In genomic region chr17:56851008-56851407, GRCh38 we compare ENCODE assay signal across 16 cellular contexts.
"Had no signal": no experiment of that assay in that cellular context is flagged by ENCODE, and none has a peak within 500 bp of the region (broad histone marks: within the 10 kb centered on the region; RNA-seq: fewer than 3 reads in every experiment).

No MANE protein-coding gene starts in this region.

- H3K27ac Mint-ChIP-seq: T-helper 1 cell treated with Interleukin-12 subunit alpha and Interleukin-12 subunit beta and Interleukin-4 antibody, amounts not matched to agents 30 μg/mL and 1 μg/mL, for 36 hours; WTC11 had no signal

- ATAC-seq: WTC11 had no signal

- H3K9me3 Mint-ChIP-seq: T-helper 1 cell treated with Interleukin-12 subunit alpha and Interleukin-12 subunit beta and Interleukin-4 antibody, amounts not matched to agents 30 μg/mL and 1 μg/mL, for 36 hours; WTC11 had no signal

- H3K4me3 Mint-ChIP-seq: T-helper 1 cell treated with Interleukin-12 subunit alpha and Interleukin-12 subunit beta and Interleukin-4 antibody, amounts not matched to agents 30 μg/mL and 1 μg/mL, for 36 hours; WTC11 had no signal

- FAIRE-seq: astrocyte, endometrium, islet of Langerhans had no signal

- DNase-seq: activated CD4-positive, alpha-beta T cell treated with anti-CD3 and anti-CD28 coated beads for 48 hours; activated effector memory CD4-positive, alpha-beta T cell treated with anti-CD3 and anti-CD28 coated beads, Interleukin-2, amount 50 U/mL, for 16 hours; esophagus squamous epithelium; foreskin fibroblast; head of caudate nucleus; mesenchymal stem cell; sigmoid colon; stimulated activated CD4-positive, alpha-beta T cell treated with anti-CD3 and anti-CD28 coated beads, Interleukin-2, amount 100 ng/mL, for 24 hours; stimulated activated naive CD4-positive, alpha-beta T cell; substantia nigra; trophoblast cell had no signal

- H3K4me1 Mint-ChIP-seq: WTC11 had no signal
